17 cellular contexts compared by ENCODE assay signal in the genomic region with DNA sequence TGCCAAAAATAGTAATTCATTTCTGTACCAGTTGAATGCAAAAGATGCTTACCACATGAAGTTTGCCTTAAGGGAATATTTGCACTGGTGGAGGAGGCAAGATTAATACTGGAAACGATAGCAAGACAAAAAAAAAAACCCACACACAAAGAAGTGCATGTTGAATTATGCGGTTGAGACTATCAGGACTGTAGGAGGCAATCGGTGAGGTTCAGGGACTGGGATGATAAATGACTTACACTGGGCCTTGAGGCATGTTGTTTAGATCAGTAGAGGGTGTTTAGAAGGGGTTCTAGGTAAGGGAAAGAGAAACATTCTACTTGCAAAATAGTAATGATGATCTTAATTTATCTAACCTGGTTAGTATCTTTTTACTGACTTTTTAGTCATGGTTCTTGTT.
DNase-seq lines count a peak whose midpoint lies in the region; ATAC-seq and TF ChIP-seq lines count a peak whose summit lies in the region.
"Had no signal": no experiment of that assay in that cellular context is flagged by ENCODE, and none has a peak within 500 bp of the region (broad histone marks: within the 10 kb centered on the region; RNA-seq: fewer than 3 reads in every experiment).

No MANE protein-coding gene starts in this region.

- H3K27ac Mint-ChIP-seq in mesothelial cell of epicardium (peak overlapping the region; percentile 2), CD14-positive monocyte (no peak overlapping the region)
- H3K27ac Mint-ChIP-seq: CD4-positive, CD25-positive, alpha-beta regulatory T cell; CD8-positive, alpha-beta T cell; H9 had no signal

- H3K27me3 ChIP-seq in HCT116 (ENCODE audit: insufficient read depth, low read length) (no peaks in the 10 kb centered on the region), SJSA1 (replicated peaks) (peaks cover 31% of the 10 kb centered on the region), MM.1S (replicated peaks; ENCODE audit: insufficient read depth, low read length) (no peaks in the 10 kb centered on the region)

- H3K79me2 ChIP-seq in HCT116 (ENCODE audit: insufficient read depth, low read length) (no peaks in the 10 kb centered on the region), MM.1S (ENCODE audit: low read length) (no peaks in the 10 kb centered on the region)

- H2AFZ ChIP-seq in HCT116 (ENCODE audit: low read depth, low read length, poor library complexity, severe bottlenecking) (peak overlapping the region; percentile 90), MM.1S (ENCODE audit: low read length) (no peak overlapping the region)
- H2AFZ ChIP-seq: GM23248 had no signal

- intact Hi-C loops in HCT116 (cut with micrococcal nuclease), result no loop called here
- intact Hi-C loops in CD14-positive monocyte (cut with micrococcal nuclease), result no loop called here

- POLR2A ChIA-PET in HCT116 (lab: Charles Lee), result no interaction called here

- H3K4me1 ChIP-seq in HCT116 (ENCODE audit: control insufficient read depth in 1 of 2, insufficient read depth in 2 of 2, low read length in 2 of 2) (peaks cover 0 to 16% of the 10 kb centered on the region in 2 experiments; a peak in 2 of 4 replicates), SJSA1 (replicated peaks) (no peaks in the 10 kb centered on the region), MM.1S (ENCODE audit: low read length) (no peaks in the 10 kb centered on the region)
- H3K4me1 ChIP-seq: Caco-2 had no signal

- ATAC-seq in HCT116 (no peak), HG03045 (IDR thresholded peaks at IDR 0.05; ENCODE audit: unreplicated experiment) (no peak)
- ATAC-seq: CD8-positive, alpha-beta T cell; GM12878 had no signal

- RAD21 ChIA-PET in HCT116 (lab: Charles Lee; ENCODE audit: low non-redundant PET in 1 of 2, low total read pairs in 2 of 2, uncharacterized antibody in 2 of 2, unreplicated experiment in 2 of 2), result no interaction called here

- H3K27ac ChIP-seq in HCT116 (ENCODE audit: low read depth, low read length) (no peak overlapping the region), SJSA1 (no peak overlapping the region), MM.1S (ENCODE audit: low read length) (no peak overlapping the region)
- H3K27ac ChIP-seq: GM23248 had no signal

- peaks cover 5% of the 10 kb centered on the region for H3K4me1 Mint-ChIP-seq in mesothelial cell of epicardium
- no peaks in the 10 kb centered on the region for H3K4me1 Mint-ChIP-seq in CD14-positive monocyte
- H3K4me1 Mint-ChIP-seq: CD4-positive, CD25-positive, alpha-beta regulatory T cell; H9 had no signal

- TF ChIP-seq RAD21 in HCT116 (IDR thresholded peaks at IDR 0.05; ENCODE audit: low read depth), result no peak

- no peak overlapping the region for H3K4me2 ChIP-seq in HCT116 (ENCODE audit: low read length)
- no peak overlapping the region for H3K4me2 ChIP-seq in MM.1S (ENCODE audit: low read depth, low read length)

- H3K4me3 ChIP-seq in HCT116 (replicated peaks in 1 of 2; ENCODE audit: low read depth in 1 of 2, low read length in 2 of 2) (no peak overlapping the region), SJSA1 (no peak overlapping the region), MM.1S (ENCODE audit: low read length) (no peak overlapping the region)
- H3K4me3 ChIP-seq: GM12878, GM23248 had no signal

- H3K36me3 ChIP-seq in HCT116 (ENCODE audit: control insufficient read depth in 1 of 2, insufficient read depth in 2 of 2, low read length in 2 of 2) (no peaks in the 10 kb centered on the region), SJSA1 (no peaks in the 10 kb centered on the region), MM.1S (replicated peaks; ENCODE audit: insufficient read depth, low read length) (no peaks in the 10 kb centered on the region)

- no peak for DNase-seq in HCT116 (ENCODE audit: low read depth, low spot score)
- peak; percentile 52 to 56 for DNase-seq in SJSA1 (ENCODE audit: low read depth in 1 of 2, low spot score in 2 of 2)
- DNase-seq in mesothelial cell of epicardium (ENCODE audit: low spot score in 2 of 2, unreplicated experiment in 2 of 2), result no peak
- no peak for DNase-seq in CD14-positive monocyte (ENCODE audit: low spot score)
- DNase-seq in MM.1S, result no peak
- DNase-seq: C1 segment of cervical spinal cord; Caco-2; CD4-positive, CD25-positive, alpha-beta regulatory T cell; CD8-positive, alpha-beta T cell; DMS153; DMS79; EL; GDM1; GM23248; H9 had no signal

- H4K20me1 ChIP-seq in HCT116 (ENCODE audit: insufficient read depth) (no peaks in the 10 kb centered on the region), MM.1S (ENCODE audit: insufficient read depth, low read length) (no peaks in the 10 kb centered on the region)

- H3K27me3 Mint-ChIP-seq in mesothelial cell of epicardium (ENCODE audit: low read depth), result no peaks in the 10 kb centered on the region
- peaks cover 0 to 3% (median 2%) of the 10 kb centered on the region in 3 donors for H3K27me3 Mint-ChIP-seq in CD14-positive monocyte (ENCODE audit: low read depth in 3 of 3)
- H3K27me3 Mint-ChIP-seq: CD4-positive, CD25-positive, alpha-beta regulatory T cell had no signal

- TF ChIP-seq CTCF in HCT116 (IDR thresholded peaks at IDR 0.05 in 2 of 3, conservative IDR thresholded peaks at IDR 0.05 in 1 of 3; ENCODE audit: borderline replicate concordance in 1 of 3, insufficient read depth in 1 of 3, low read depth in 2 of 3, low read length in 2 of 3), result no peak
- TF ChIP-seq CTCF in mesothelial cell of epicardium (IDR thresholded peaks at IDR 0.05; ENCODE audit: unreplicated experiment), result no peak
- TF ChIP-seq CTCF in CD14-positive monocyte (IDR thresholded peaks at IDR 0.05), result no peak
- TF ChIP-seq CTCF in MM.1S (IDR thresholded peaks at IDR 0.05; ENCODE audit: low read length), result no peak

- CTCF ChIA-PET in HCT116 (lab: Charles Lee), result no interaction called here

- H3F3A ChIP-seq in MM.1S (ENCODE audit: insufficient read depth, low read length), result no peaks in the 10 kb centered on the region

- H3K9me3 Mint-ChIP-seq in mesothelial cell of epicardium, result peaks cover 14% of the 10 kb centered on the region
- H3K9me3 Mint-ChIP-seq in CD14-positive monocyte, result peaks cover 0 to 2% (median 0%) of the 10 kb centered on the region in 7 donors

- peaks cover 0 to 7% of the 10 kb centered on the region in 2 experiments; a peak in 1 of 4 replicates for H3K9me3 ChIP-seq in HCT116 (ENCODE audit: control insufficient read depth in 1 of 2, insufficient read depth in 1 of 2, low read depth in 1 of 2, low read length in 2 of 2)
- 0 out of 2 replicates have a peak, but pooled peaks cover 3% of the 10 kb centered on the region for H3K9me3 ChIP-seq in SJSA1 (replicated peaks)
- H3K9me3 ChIP-seq in MM.1S (replicated peaks; ENCODE audit: insufficient read depth, low read length), result no peaks in the 10 kb centered on the region
- H3K9me3 ChIP-seq: Caco-2 had no signal

- no peak for TF ChIP-seq POLR2A in HCT116 (IDR thresholded peaks at IDR 0.05; ENCODE audit: borderline replicate concordance, extremely low read depth, insufficient read depth, insufficient read length)

- H3K9ac ChIP-seq in HCT116 (ENCODE audit: low read length) (no peak overlapping the region), MM.1S (ENCODE audit: low read length) (no peak overlapping the region)
- H3K9ac ChIP-seq: GM23248 had no signal

- no peak overlapping the region for H3K4me3 Mint-ChIP-seq in mesothelial cell of epicardium
- H3K4me3 Mint-ChIP-seq in CD14-positive monocyte, result no peak overlapping the region
- H3K4me3 Mint-ChIP-seq: CD4-positive, CD25-positive, alpha-beta regulatory T cell; CD8-positive, alpha-beta T cell; H9 had no signal

- no TSS peak for BruUV-seq in HCT116 (replicated peaks; lab: Mats Ljungman, UMichigan)

- H3K9me2 ChIP-seq in HCT116 (ENCODE audit: insufficient read depth) (no peaks in the 10 kb centered on the region), MM.1S (replicated peaks; ENCODE audit: insufficient read depth, low read length) (no peaks in the 10 kb centered on the region)

- no peaks in the 10 kb centered on the region for H3K36me3 Mint-ChIP-seq in mesothelial cell of epicardium
- no peaks in the 10 kb centered on the region for H3K36me3 Mint-ChIP-seq in CD14-positive monocyte
- H3K36me3 Mint-ChIP-seq: CD4-positive, CD25-positive, alpha-beta regulatory T cell; CD8-positive, alpha-beta T cell had no signal

TF ChIP-seq in HCT116, 20 proteins besides CTCF, POLR2A, EP300 and RAD21 (continues in another document):
- TF ChIP-seq ELF1 (IDR thresholded peaks at IDR 0.05; ENCODE audit: borderline replicate concordance, low read depth) (no peak), EGR1 (IDR thresholded peaks at IDR 0.05; ENCODE audit: low read depth) (no peak)
- TF ChIP-seq, protein P1, sequence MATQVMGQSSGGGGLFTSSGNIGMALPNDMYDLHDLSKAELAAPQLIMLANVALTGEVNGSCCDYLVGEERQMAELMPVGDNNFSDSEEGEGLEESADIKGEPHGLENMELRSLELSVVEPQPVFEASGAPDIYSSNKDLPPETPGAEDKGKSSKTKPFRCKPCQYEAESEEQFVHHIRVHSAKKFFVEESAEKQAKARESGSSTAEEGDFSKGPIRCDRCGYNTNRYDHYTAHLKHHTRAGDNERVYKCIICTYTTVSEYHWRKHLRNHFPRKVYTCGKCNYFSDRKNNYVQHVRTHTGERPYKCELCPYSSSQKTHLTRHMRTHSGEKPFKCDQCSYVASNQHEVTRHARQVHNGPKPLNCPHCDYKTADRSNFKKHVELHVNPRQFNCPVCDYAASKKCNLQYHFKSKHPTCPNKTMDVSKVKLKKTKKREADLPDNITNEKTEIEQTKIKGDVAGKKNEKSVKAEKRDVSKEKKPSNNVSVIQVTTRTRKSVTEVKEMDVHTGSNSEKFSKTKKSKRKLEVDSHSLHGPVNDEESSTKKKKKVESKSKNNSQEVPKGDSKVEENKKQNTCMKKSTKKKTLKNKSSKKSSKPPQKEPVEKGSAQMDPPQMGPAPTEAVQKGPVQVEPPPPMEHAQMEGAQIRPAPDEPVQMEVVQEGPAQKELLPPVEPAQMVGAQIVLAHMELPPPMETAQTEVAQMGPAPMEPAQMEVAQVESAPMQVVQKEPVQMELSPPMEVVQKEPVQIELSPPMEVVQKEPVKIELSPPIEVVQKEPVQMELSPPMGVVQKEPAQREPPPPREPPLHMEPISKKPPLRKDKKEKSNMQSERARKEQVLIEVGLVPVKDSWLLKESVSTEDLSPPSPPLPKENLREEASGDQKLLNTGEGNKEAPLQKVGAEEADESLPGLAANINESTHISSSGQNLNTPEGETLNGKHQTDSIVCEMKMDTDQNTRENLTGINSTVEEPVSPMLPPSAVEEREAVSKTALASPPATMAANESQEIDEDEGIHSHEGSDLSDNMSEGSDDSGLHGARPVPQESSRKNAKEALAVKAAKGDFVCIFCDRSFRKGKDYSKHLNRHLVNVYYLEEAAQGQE (IDR thresholded peaks at IDR 0.05; ENCODE audit: low read depth), result no peak

Comparison
In these comparisons a context has a peak if more than half of its experiments do, and no peak if none do; other contexts are left out.
1. DNase-seq: peak in SJSA1 (2 of 2); none in HCT116 (single experiment), mesothelial cell of epicardium (0 of 2), CD14-positive monocyte (single experiment) and MM.1S (single experiment).